1 cellular context compared by ENCODE assay signal in genomic region chr14:23646648-23647549, GRCh38.
TF ChIP-seq lines count a peak whose summit lies in the region.

No MANE protein-coding gene starts in this region.

TF ChIP-seq in H1, 55 proteins besides CTCF, POLR2A, EP300 and RAD21:
- TF ChIP-seq TEAD4 (IDR thresholded peaks at IDR 0.05; ENCODE audit: low read depth, low read length), result no peak
- peak; percentile 85 for TF ChIP-seq BACH1 (IDR thresholded peaks at IDR 0.05; ENCODE audit: low read length)
